8 cellular contexts compared by ENCODE assay signal in genomic region chr2:101516833-101517690, GRCh38. TPM values are rescaled to one million over a fixed set of nuclear protein-coding genes. Genes with fewer than 3 reads are reported as not detected.
DNase-seq lines count a peak whose midpoint lies in the region; ATAC-seq and TF ChIP-seq lines count a peak whose summit lies in the region.

No MANE protein-coding gene starts in this region.

- peak; percentile 26 to 52 for ATAC-seq in upper lobe of left lung (ENCODE audit: low FRiP score in 2 of 2)

- no peak for TF ChIP-seq CTCF in upper lobe of left lung (IDR thresholded peaks at IDR 0.05)
- no peak for TF ChIP-seq CTCF in sigmoid colon (IDR thresholded peaks at IDR 0.05)

- no peak for DNase-seq in activated naive CD8-positive, alpha-beta T cell treated with anti-CD3 and anti-CD28 coated beads for 36 hours
- peak; percentile 34 for DNase-seq in T-helper 2 cell treated with Interferon-gamma antibody and Interleukin-4, amounts not matched to agents 5 μg/mL and 100 μg/mL, for 36 hours (ENCODE audit: low spot score)
- DNase-seq in fibroblast of the conjunctiva (ENCODE audit: low read depth) (peak; percentile 60), upper lobe of left lung (no peak), NCI-H69 (lab: John Stamatoyannopoulos, UW) (no peak), sigmoid colon (no peak)
- no peak for DNase-seq in activated CD4-positive, CD25-positive, alpha-beta regulatory T cell treated with anti-CD3 and anti-CD28 coated beads, Interleukin-2, amount 50 U/mL, for 72 hours

- peaks cover 4% of the 10 kb centered on the region for H3K36me3 Mint-ChIP-seq in activated naive CD8-positive, alpha-beta T cell
- peaks cover 6% of the 10 kb centered on the region for H3K36me3 Mint-ChIP-seq in activated naive CD8-positive, alpha-beta T cell treated with anti-CD3 and anti-CD28 coated beads for 36 hours
- peaks cover 7% of the 10 kb centered on the region for H3K36me3 Mint-ChIP-seq in T-helper 2 cell treated with Interferon-gamma antibody and Interleukin-4, amounts not matched to agents 5 μg/mL and 100 μg/mL, for 36 hours (ENCODE audit: low read depth)

- no peak overlapping the region for H3K27ac Mint-ChIP-seq in activated naive CD8-positive, alpha-beta T cell
- no peak overlapping the region for H3K27ac Mint-ChIP-seq in activated naive CD8-positive, alpha-beta T cell treated with anti-CD3 and anti-CD28 coated beads for 36 hours
- no peak overlapping the region for H3K27ac Mint-ChIP-seq in T-helper 2 cell treated with Interferon-gamma antibody and Interleukin-4, amounts not matched to agents 5 μg/mL and 100 μg/mL, for 36 hours

- H3K27ac ChIP-seq in upper lobe of left lung (no peak overlapping the region), sigmoid colon (no peak overlapping the region)

- H3K4me3 Mint-ChIP-seq in activated naive CD8-positive, alpha-beta T cell = peak overlapping the region; percentile 12
- no peak overlapping the region for H3K4me3 Mint-ChIP-seq in activated naive CD8-positive, alpha-beta T cell treated with anti-CD3 and anti-CD28 coated beads for 36 hours
- peak overlapping the region; percentile 26 for H3K4me3 Mint-ChIP-seq in T-helper 2 cell treated with Interferon-gamma antibody and Interleukin-4, amounts not matched to agents 5 μg/mL and 100 μg/mL, for 36 hours

- H3K27me3 Mint-ChIP-seq in activated naive CD8-positive, alpha-beta T cell = no peaks in the 10 kb centered on the region
- no peaks in the 10 kb centered on the region for H3K27me3 Mint-ChIP-seq in activated naive CD8-positive, alpha-beta T cell treated with anti-CD3 and anti-CD28 coated beads for 36 hours
- peaks cover 2% of the 10 kb centered on the region for H3K27me3 Mint-ChIP-seq in T-helper 2 cell treated with Interferon-gamma antibody and Interleukin-4, amounts not matched to agents 5 μg/mL and 100 μg/mL, for 36 hours (ENCODE audit: low read depth)

- TF ChIP-seq POLR2A in upper lobe of left lung (IDR thresholded peaks at IDR 0.05) (no peak), sigmoid colon (IDR thresholded peaks at IDR 0.05) (no peak)

- no peak for TF ChIP-seq EP300 in upper lobe of left lung (IDR thresholded peaks at IDR 0.05)
- no peak for TF ChIP-seq EP300 in sigmoid colon (IDR thresholded peaks at IDR 0.05)

- peaks cover 0 to 18% (median 10%) of the 10 kb centered on the region in 4 donors for H3K4me1 ChIP-seq in upper lobe of left lung
- peaks cover 0 to 19% (median 9%) of the 10 kb centered on the region in 4 donors for H3K4me1 ChIP-seq in sigmoid colon

- 46 to 51% methylated on average over 8 of the region's 8 CpGs for WGBS in upper lobe of left lung, 2 donors
- 40 to 68% methylated on average over 8 of the region's 8 CpGs for WGBS in sigmoid colon, 2 donors

- H3K27me3 ChIP-seq in upper lobe of left lung (no peaks in the 10 kb centered on the region), sigmoid colon (no peaks in the 10 kb centered on the region)

- H3K9me3 ChIP-seq in upper lobe of left lung = no peaks in the 10 kb centered on the region
- H3K9me3 ChIP-seq in sigmoid colon = no peaks in the 10 kb centered on the region

- H3K4me1 Mint-ChIP-seq in activated naive CD8-positive, alpha-beta T cell (ENCODE audit: low read depth) = peaks cover 30% of the 10 kb centered on the region
- H3K4me1 Mint-ChIP-seq in activated naive CD8-positive, alpha-beta T cell treated with anti-CD3 and anti-CD28 coated beads for 36 hours = peaks cover 22% of the 10 kb centered on the region
- H3K4me1 Mint-ChIP-seq in T-helper 2 cell treated with Interferon-gamma antibody and Interleukin-4, amounts not matched to agents 5 μg/mL and 100 μg/mL, for 36 hours (ENCODE audit: low read depth) = peaks cover 41% of the 10 kb centered on the region

- H3K36me3 ChIP-seq in upper lobe of left lung (no peaks in the 10 kb centered on the region), sigmoid colon (no peaks in the 10 kb centered on the region)

- intact Hi-C loops in sigmoid colon (cut with DNase I) = no loop called here

- H3K4me3 ChIP-seq in upper lobe of left lung (no peak overlapping the region), sigmoid colon (no peak overlapping the region)

- H3K9me3 Mint-ChIP-seq in activated naive CD8-positive, alpha-beta T cell (ENCODE audit: low read depth) = no peaks in the 10 kb centered on the region
- peaks cover 5% of the 10 kb centered on the region for H3K9me3 Mint-ChIP-seq in activated naive CD8-positive, alpha-beta T cell treated with anti-CD3 and anti-CD28 coated beads for 36 hours
- peaks cover 21% of the 10 kb centered on the region for H3K9me3 Mint-ChIP-seq in T-helper 2 cell treated with Interferon-gamma antibody and Interleukin-4, amounts not matched to agents 5 μg/mL and 100 μg/mL, for 36 hours

RNA-seq across cellular contexts. Expression of gene RFX8, which starts 42.1 kb away (rescaled TPM):
- not detected for total RNA-seq in activated naive CD8-positive, alpha-beta T cell treated with anti-CD3 and anti-CD28 coated beads for 36 hours
- total RNA-seq in upper lobe of left lung = 10 to 100 TPM in 1 of 6 donors, 1 to 10 TPM in 1, under 1 TPM in 2, not detected in 2; 0.24 to 21.0 (median 0.80) TPM
- total RNA-seq in sigmoid colon = under 1 TPM in 1 of 4 donors, not detected in 3; 0.83 TPM
- under 1 TPM in 1 of 3 donors, not detected in 2; 0.12 TPM for polyA plus RNA-seq in sigmoid colon

Comparison
In these comparisons a context has a peak if more than half of its experiments do, and no peak if none do; other contexts are left out.
1. DNase-seq: peak in T-helper 2 cell treated with Interferon-gamma antibody and Interleukin-4, amounts not matched to agents 5 μg/mL and 100 μg/mL, for 36 hours (single experiment) and fibroblast of the conjunctiva (single experiment); none in activated naive CD8-positive, alpha-beta T cell treated with anti-CD3 and anti-CD28 coated beads for 36 hours (single experiment), upper lobe of left lung (0 of 2), NCI-H69 (single experiment), activated CD4-positive, CD25-positive, alpha-beta regulatory T cell treated with anti-CD3 and anti-CD28 coated beads, Interleukin-2, amount 50 U/mL, for 72 hours (single experiment) and sigmoid colon (single experiment).